Comparison of ENCODE assay signal across 1 cellular context in the genomic region with DNA sequence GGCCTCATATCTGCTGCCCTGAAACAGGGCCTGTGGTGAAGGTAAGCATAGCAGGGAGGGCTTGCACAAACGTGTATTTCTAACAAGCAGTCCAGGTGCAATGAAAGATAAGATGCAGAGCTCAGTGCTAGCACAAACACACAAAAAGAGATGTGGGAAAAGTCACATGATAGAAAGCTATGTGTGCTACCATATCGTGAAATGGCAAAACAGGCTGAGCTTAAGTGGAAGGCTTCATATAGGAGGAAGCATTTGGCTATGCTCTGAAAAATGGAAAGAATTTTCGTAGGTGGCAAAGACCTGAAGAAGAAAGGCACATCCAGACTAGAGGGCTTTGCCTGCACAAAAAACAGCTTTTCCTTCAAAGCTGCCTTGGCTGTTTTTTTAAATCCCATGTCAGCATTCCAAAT.
A peak's percentile ranks its signal among the peaks of the same experiment; 100 is the strongest.
TF ChIP-seq lines count a peak whose summit lies in the region.

No MANE protein-coding gene starts in this region.

TF ChIP-seq in K562, 482 proteins besides CTCF, POLR2A, EP300 and RAD21 (continued from another document and continues in another):
- TF ChIP-seq, protein P1, sequence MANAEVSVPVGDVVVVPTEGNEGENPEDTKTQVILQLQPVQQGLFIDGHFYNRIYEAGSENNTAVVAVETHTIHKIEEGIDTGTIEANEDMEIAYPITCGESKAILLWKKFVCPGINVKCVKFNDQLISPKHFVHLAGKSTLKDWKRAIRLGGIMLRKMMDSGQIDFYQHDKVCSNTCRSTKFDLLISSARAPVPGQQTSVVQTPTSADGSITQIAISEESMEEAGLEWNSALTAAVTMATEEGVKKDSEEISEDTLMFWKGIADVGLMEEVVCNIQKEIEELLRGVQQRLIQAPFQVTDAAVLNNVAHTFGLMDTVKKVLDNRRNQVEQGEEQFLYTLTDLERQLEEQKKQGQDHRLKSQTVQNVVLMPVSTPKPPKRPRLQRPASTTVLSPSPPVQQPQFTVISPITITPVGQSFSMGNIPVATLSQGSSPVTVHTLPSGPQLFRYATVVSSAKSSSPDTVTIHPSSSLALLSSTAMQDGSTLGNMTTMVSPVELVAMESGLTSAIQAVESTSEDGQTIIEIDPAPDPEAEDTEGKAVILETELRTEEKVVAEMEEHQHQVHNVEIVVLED (CRISPR knock-in tag; IDR thresholded peaks at IDR 0.05) = peak; percentile 40; the same call in 1 of the 2 replicates
- TF ChIP-seq ZNF3 (CRISPR knock-in tag; IDR thresholded peaks at IDR 0.05) (no peak), PCBP1 (IDR thresholded peaks at IDR 0.05; ENCODE audit: low read depth, low read length, poor library complexity, severe bottlenecking) (no peak), SAP30 (IDR thresholded peaks at IDR 0.05; ENCODE audit: borderline replicate concordance, insufficient read depth, low read depth, low read length, poor library complexity, severe bottlenecking) (no peak), HIVEP1 (CRISPR knock-in tag; IDR thresholded peaks at IDR 0.05) (no peak), MAFG (tag; conservative IDR thresholded peaks at IDR 0.05) (0 out of 2 replicates have a peak, but pooled peaks have one; percentile 5), HNRNPH1 (optimal IDR thresholded peaks at IDR 0.05; ENCODE audit: low read depth, low read length) (no peak), ZNF431 (CRISPR knock-in tag; IDR thresholded peaks at IDR 0.05) (no peak), SREBF1 (IDR thresholded peaks at IDR 0.05; ENCODE audit: borderline replicate concordance, low read depth, low read length) (no peak), GTF2E2 (tag; IDR thresholded peaks at IDR 0.05) (no peak), TRIM24 (IDR thresholded peaks at IDR 0.05) (peak; percentile 90 to 91), ZNF778 (CRISPR knock-in tag; IDR thresholded peaks at IDR 0.05) (no peak), NEUROD1 (IDR thresholded peaks at IDR 0.05; ENCODE audit: borderline replicate concordance, low read depth, low read length, partially characterized antibody) (peak; percentile 51), ZC3H11A (IDR thresholded peaks at IDR 0.05; ENCODE audit: low read depth, low read length) (no peak), KDM2B (CRISPR knock-in tag; IDR thresholded peaks at IDR 0.05) (no peak), NR3C1 (CRISPR knock-in tag; IDR thresholded peaks at IDR 0.05) (no peak), SRSF9 (IDR thresholded peaks at IDR 0.05; ENCODE audit: borderline replicate concordance, low read depth, low read length) (no peak), NR2C2 (CRISPR knock-in tag; IDR thresholded peaks at IDR 0.05) (peak; percentile 25; the same call in 1 of the 2 replicates), NR2C2 (tag; IDR thresholded peaks at IDR 0.05) (no peak), HSF4 (CRISPR knock-in tag; IDR thresholded peaks at IDR 0.05; ENCODE audit: borderline replicate concordance) (no peak), DDX20 (tag; IDR thresholded peaks at IDR 0.05; ENCODE audit: low read depth) (no peak), ATF1 (CRISPR knock-in tag; IDR thresholded peaks at IDR 0.05) (no peak), ATF1 (tag; IDR thresholded peaks at IDR 0.05) (peak; percentile 40; the same call in 1 of the 2 replicates), EP400 (IDR thresholded peaks at IDR 0.05) (no peak), ETV1 (tag; conservative IDR thresholded peaks at IDR 0.05; ENCODE audit: low read depth) (no peak), MAZ (CRISPR knock-in tag; conservative IDR thresholded peaks at IDR 0.05 in 1 of 2, IDR thresholded peaks at IDR 0.05 in 1 of 2) (peak; percentile 61 to 70), KHSRP (IDR thresholded peaks at IDR 0.05) (no peak), MAFF (IDR thresholded peaks at IDR 0.05; ENCODE audit: low read length) (no peak), FOXK2 (conservative IDR thresholded peaks at IDR 0.05 in 1 of 2, IDR thresholded peaks at IDR 0.05 in 1 of 2; ENCODE audit: low read depth in 2 of 2) (peak; percentile 55 to 71; a peak in 3 of 4 replicates), GATAD2B (IDR thresholded peaks at IDR 0.05; ENCODE audit: borderline replicate concordance) (no peak), ZSCAN32 (CRISPR knock-in tag; IDR thresholded peaks at IDR 0.05) (no peak), DPF2 (IDR thresholded peaks at IDR 0.05) (peak; percentile 94), TAF15 (IDR thresholded peaks at IDR 0.05; ENCODE audit: low read depth, low read length) (no peak), GTF2A2 (tag; IDR thresholded peaks at IDR 0.05) (no peak), HOXB6 (CRISPR knock-in tag; IDR thresholded peaks at IDR 0.05; ENCODE audit: borderline replicate concordance) (no peak), MEF2D (tag; conservative IDR thresholded peaks at IDR 0.05; ENCODE audit: low read depth) (no peak), ZNF140 (CRISPR knock-in tag; IDR thresholded peaks at IDR 0.05) (peak; percentile 66; the same call in 1 of the 2 replicates), COPS2 (conservative IDR thresholded peaks at IDR 0.05) (no peak), FOXA1 (IDR thresholded peaks at IDR 0.05; ENCODE audit: borderline replicate concordance) (no peak), IFI16 (CRISPR knock-in tag; IDR thresholded peaks at IDR 0.05) (no peak), SREBF2 (CRISPR knock-in tag; IDR thresholded peaks at IDR 0.05) (no peak), ZNF644 (tag; IDR thresholded peaks at IDR 0.05; ENCODE audit: low read depth) (no peak), CREBBP (IDR thresholded peaks at IDR 0.05; ENCODE audit: low read depth, low read length) (no peak), E2F3 (CRISPR knock-in tag; IDR thresholded peaks at IDR 0.05) (no peak), SPI1 (IDR thresholded peaks at IDR 0.05; ENCODE audit: borderline replicate concordance, low read depth, low read length) (0 out of 2 replicates have a peak, but pooled peaks have one; percentile 12), SRSF3 (IDR thresholded peaks at IDR 0.05; ENCODE audit: insufficient read depth, low read length) (no peak), HDAC6 (IDR thresholded peaks at IDR 0.05; ENCODE audit: low read depth, low read length) (no peak), ILK (tag; IDR thresholded peaks at IDR 0.05; ENCODE audit: borderline replicate concordance, low read depth) (no peak), RFX7 (CRISPR knock-in tag; IDR thresholded peaks at IDR 0.05) (no peak), ZKSCAN8 (CRISPR knock-in tag; IDR thresholded peaks at IDR 0.05) (0 out of 2 replicates have a peak, but pooled peaks have one; percentile 25), ZNF232 (CRISPR knock-in tag; IDR thresholded peaks at IDR 0.05) (no peak)
- TF ChIP-seq, protein P2, sequence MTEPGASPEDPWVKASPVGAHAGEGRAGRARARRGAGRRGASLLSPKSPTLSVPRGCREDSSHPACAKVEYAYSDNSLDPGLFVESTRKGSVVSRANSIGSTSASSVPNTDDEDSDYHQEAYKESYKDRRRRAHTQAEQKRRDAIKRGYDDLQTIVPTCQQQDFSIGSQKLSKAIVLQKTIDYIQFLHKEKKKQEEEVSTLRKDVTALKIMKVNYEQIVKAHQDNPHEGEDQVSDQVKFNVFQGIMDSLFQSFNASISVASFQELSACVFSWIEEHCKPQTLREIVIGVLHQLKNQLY (CRISPR knock-in tag; conservative IDR thresholded peaks at IDR 0.05) = no peak
- TF ChIP-seq, protein P3, sequence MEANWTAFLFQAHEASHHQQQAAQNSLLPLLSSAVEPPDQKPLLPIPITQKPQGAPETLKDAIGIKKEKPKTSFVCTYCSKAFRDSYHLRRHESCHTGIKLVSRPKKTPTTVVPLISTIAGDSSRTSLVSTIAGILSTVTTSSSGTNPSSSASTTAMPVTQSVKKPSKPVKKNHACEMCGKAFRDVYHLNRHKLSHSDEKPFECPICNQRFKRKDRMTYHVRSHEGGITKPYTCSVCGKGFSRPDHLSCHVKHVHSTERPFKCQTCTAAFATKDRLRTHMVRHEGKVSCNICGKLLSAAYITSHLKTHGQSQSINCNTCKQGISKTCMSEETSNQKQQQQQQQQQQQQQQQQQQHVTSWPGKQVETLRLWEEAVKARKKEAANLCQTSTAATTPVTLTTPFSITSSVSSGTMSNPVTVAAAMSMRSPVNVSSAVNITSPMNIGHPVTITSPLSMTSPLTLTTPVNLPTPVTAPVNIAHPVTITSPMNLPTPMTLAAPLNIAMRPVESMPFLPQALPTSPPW (CRISPR knock-in tag; IDR thresholded peaks at IDR 0.05) = peak; percentile 35; the same call in 1 of the 2 replicates
- TF ChIP-seq, protein P4, sequence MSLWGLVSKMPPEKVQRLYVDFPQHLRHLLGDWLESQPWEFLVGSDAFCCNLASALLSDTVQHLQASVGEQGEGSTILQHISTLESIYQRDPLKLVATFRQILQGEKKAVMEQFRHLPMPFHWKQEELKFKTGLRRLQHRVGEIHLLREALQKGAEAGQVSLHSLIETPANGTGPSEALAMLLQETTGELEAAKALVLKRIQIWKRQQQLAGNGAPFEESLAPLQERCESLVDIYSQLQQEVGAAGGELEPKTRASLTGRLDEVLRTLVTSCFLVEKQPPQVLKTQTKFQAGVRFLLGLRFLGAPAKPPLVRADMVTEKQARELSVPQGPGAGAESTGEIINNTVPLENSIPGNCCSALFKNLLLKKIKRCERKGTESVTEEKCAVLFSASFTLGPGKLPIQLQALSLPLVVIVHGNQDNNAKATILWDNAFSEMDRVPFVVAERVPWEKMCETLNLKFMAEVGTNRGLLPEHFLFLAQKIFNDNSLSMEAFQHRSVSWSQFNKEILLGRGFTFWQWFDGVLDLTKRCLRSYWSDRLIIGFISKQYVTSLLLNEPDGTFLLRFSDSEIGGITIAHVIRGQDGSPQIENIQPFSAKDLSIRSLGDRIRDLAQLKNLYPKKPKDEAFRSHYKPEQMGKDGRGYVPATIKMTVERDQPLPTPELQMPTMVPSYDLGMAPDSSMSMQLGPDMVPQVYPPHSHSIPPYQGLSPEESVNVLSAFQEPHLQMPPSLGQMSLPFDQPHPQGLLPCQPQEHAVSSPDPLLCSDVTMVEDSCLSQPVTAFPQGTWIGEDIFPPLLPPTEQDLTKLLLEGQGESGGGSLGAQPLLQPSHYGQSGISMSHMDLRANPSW (CRISPR knock-in tag; IDR thresholded peaks at IDR 0.05) = no peak
- TF ChIP-seq, protein P5, sequence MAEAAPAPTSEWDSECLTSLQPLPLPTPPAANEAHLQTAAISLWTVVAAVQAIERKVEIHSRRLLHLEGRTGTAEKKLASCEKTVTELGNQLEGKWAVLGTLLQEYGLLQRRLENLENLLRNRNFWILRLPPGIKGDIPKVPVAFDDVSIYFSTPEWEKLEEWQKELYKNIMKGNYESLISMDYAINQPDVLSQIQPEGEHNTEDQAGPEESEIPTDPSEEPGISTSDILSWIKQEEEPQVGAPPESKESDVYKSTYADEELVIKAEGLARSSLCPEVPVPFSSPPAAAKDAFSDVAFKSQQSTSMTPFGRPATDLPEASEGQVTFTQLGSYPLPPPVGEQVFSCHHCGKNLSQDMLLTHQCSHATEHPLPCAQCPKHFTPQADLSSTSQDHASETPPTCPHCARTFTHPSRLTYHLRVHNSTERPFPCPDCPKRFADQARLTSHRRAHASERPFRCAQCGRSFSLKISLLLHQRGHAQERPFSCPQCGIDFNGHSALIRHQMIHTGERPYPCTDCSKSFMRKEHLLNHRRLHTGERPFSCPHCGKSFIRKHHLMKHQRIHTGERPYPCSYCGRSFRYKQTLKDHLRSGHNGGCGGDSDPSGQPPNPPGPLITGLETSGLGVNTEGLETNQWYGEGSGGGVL (CRISPR knock-in tag; IDR thresholded peaks at IDR 0.05) = no peak
- TF ChIP-seq, protein P6, sequence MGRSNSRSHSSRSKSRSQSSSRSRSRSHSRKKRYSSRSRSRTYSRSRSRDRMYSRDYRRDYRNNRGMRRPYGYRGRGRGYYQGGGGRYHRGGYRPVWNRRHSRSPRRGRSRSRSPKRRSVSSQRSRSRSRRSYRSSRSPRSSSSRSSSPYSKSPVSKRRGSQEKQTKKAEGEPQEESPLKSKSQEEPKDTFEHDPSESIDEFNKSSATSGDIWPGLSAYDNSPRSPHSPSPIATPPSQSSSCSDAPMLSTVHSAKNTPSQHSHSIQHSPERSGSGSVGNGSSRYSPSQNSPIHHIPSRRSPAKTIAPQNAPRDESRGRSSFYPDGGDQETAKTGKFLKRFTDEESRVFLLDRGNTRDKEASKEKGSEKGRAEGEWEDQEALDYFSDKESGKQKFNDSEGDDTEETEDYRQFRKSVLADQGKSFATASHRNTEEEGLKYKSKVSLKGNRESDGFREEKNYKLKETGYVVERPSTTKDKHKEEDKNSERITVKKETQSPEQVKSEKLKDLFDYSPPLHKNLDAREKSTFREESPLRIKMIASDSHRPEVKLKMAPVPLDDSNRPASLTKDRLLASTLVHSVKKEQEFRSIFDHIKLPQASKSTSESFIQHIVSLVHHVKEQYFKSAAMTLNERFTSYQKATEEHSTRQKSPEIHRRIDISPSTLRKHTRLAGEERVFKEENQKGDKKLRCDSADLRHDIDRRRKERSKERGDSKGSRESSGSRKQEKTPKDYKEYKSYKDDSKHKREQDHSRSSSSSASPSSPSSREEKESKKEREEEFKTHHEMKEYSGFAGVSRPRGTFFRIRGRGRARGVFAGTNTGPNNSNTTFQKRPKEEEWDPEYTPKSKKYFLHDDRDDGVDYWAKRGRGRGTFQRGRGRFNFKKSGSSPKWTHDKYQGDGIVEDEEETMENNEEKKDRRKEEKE (IDR thresholded peaks at IDR 0.05; ENCODE audit: borderline replicate concordance in 1 of 2, control insufficient read depth in 1 of 2, low read depth in 2 of 2, low read length in 1 of 2) = no peak
- TF ChIP-seq, protein P7, sequence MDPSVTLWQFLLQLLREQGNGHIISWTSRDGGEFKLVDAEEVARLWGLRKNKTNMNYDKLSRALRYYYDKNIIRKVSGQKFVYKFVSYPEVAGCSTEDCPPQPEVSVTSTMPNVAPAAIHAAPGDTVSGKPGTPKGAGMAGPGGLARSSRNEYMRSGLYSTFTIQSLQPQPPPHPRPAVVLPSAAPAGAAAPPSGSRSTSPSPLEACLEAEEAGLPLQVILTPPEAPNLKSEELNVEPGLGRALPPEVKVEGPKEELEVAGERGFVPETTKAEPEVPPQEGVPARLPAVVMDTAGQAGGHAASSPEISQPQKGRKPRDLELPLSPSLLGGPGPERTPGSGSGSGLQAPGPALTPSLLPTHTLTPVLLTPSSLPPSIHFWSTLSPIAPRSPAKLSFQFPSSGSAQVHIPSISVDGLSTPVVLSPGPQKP (CRISPR knock-in tag; IDR thresholded peaks at IDR 0.05) = no peak
- TF ChIP-seq, protein P8, sequence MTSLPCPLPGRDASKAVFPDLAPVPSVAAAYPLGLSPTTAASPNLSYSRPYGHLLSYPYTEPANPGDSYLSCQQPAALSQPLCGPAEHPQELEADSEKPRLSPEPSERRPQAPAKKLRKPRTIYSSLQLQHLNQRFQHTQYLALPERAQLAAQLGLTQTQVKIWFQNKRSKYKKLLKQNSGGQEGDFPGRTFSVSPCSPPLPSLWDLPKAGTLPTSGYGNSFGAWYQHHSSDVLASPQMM (CRISPR knock-in tag; IDR thresholded peaks at IDR 0.05) = no peak
- TF ChIP-seq, protein P9, sequence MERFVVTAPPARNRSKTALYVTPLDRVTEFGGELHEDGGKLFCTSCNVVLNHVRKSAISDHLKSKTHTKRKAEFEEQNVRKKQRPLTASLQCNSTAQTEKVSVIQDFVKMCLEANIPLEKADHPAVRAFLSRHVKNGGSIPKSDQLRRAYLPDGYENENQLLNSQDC (CRISPR knock-in tag; IDR thresholded peaks at IDR 0.05) = no peak
- TF ChIP-seq, protein P10, sequence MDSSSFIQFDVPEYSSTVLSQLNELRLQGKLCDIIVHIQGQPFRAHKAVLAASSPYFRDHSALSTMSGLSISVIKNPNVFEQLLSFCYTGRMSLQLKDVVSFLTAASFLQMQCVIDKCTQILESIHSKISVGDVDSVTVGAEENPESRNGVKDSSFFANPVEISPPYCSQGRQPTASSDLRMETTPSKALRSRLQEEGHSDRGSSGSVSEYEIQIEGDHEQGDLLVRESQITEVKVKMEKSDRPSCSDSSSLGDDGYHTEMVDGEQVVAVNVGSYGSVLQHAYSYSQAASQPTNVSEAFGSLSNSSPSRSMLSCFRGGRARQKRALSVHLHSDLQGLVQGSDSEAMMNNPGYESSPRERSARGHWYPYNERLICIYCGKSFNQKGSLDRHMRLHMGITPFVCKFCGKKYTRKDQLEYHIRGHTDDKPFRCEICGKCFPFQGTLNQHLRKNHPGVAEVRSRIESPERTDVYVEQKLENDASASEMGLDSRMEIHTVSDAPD (CRISPR knock-in tag; IDR thresholded peaks at IDR 0.05) = no peak
